14 cellular contexts compared by ENCODE assay signal in the genomic region with DNA sequence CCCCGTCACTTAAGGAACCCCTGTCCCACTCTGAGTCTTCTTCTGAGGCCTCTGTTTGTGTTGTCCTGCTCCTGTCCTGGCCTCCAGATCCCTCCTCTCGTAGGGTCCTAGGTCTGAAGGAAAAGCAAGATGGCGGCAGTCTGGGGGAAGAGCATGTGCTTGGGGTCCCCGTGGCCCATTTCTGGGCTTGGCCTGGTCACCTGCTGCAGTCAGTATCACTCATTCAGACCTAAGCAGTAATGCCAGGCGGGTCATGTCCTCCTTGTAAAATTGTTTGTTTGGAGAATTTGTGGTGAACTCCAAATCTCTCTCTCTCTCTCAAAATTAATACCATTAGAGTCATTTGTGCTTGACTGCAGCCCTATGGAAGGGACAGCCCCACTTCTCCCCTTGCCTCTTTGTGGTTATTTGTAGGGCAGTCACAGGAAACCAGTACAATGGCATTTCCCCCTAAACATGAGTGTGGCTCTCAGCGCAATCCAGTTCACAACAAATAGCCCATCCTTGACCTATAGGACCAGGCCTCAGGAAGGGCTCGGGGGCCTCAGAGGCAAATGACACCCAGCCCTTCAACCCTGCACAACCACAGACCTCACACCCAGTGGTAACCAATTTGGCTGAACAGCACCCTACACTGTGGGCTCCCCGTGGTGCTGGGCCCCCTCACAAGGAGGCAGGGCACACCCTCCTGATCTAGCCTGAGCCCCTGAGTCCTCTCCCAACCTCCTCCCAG.
DNase-seq lines count a peak whose midpoint lies in the region; ATAC-seq and TF ChIP-seq lines count a peak whose summit lies in the region.
"Had no signal": no experiment of that assay in that cellular context is flagged by ENCODE, and none has a peak within 500 bp of the region (broad histone marks: within the 10 kb centered on the region; RNA-seq: fewer than 3 reads in every experiment).

No MANE protein-coding gene starts in this region.

- peaks cover 15 to 22% (median 17%) of the 10 kb centered on the region in 7 donors for H3K9me3 Mint-ChIP-seq in CD14-positive monocyte

- H3K27ac Mint-ChIP-seq in CD14-positive monocyte: peak overlapping the region in 5 of 7 donors; percentile 5 to 65 (median 54)
- H3K27ac Mint-ChIP-seq: activated naive CD4-positive, alpha-beta T cell treated with anti-CD3 and anti-CD28 coated beads, Interleukin-2, amount 10 ng/mL, durations not matched to agents 7 days and 5 days; type B pancreatic cell had no signal

- H3K36me3 Mint-ChIP-seq in CD14-positive monocyte: no peaks in the 10 kb centered on the region
- H3K36me3 Mint-ChIP-seq: activated naive CD4-positive, alpha-beta T cell treated with anti-CD3 and anti-CD28 coated beads, Interleukin-2, amount 10 ng/mL, durations not matched to agents 7 days and 5 days had no signal

- peaks cover 16 to 44% (median 30%) of the 10 kb centered on the region in 3 donors for H3K27me3 Mint-ChIP-seq in CD14-positive monocyte (ENCODE audit: low read depth in 3 of 3)
- H3K27me3 Mint-ChIP-seq: type B pancreatic cell had no signal

- peaks cover 28% of the 10 kb centered on the region for H3K4me1 Mint-ChIP-seq in CD14-positive monocyte

- DNase-seq in CD14-positive monocyte (ENCODE audit: low spot score): no peak
- peak; percentile 76 for DNase-seq in RPMI8226
- DNase-seq in pons (ENCODE audit: low spot score): no peak
- DNase-seq in cerebellum (ENCODE audit: low spot score): no peak
- no peak for DNase-seq in NCI-H2227 treated with DMSO at 0.1 percent for 48 hours (lab: John Stamatoyannopoulos, UW)
- DNase-seq in HuH-7.5 (ENCODE audit: low spot score): no peak
- DNase-seq: activated naive CD4-positive, alpha-beta T cell treated with anti-CD3 and anti-CD28 coated beads, Interleukin-2, amount 10 ng/mL, durations not matched to agents 7 days and 5 days; erythroblast; lower lobe of right lung; NCI-H1417; spleen had no signal

- intact Hi-C loops in CD14-positive monocyte (cut with micrococcal nuclease): no loop called here

- peak overlapping the region; percentile 28 to 81 for H3K4me3 Mint-ChIP-seq in CD14-positive monocyte
- H3K4me3 Mint-ChIP-seq: activated naive CD4-positive, alpha-beta T cell treated with anti-CD3 and anti-CD28 coated beads, Interleukin-2, amount 10 ng/mL, durations not matched to agents 7 days and 5 days; type B pancreatic cell had no signal

- ATAC-seq in GM19023 (IDR thresholded peaks at IDR 0.05; ENCODE audit: unreplicated experiment) (peak; percentile 74), HG02870 (IDR thresholded peaks at IDR 0.05; ENCODE audit: unreplicated experiment) (peak; percentile 84)

- no peak for TF ChIP-seq CTCF in CD14-positive monocyte (IDR thresholded peaks at IDR 0.05)
